Comparison of ENCODE assay signal across 1 cellular context in the genomic region with DNA sequence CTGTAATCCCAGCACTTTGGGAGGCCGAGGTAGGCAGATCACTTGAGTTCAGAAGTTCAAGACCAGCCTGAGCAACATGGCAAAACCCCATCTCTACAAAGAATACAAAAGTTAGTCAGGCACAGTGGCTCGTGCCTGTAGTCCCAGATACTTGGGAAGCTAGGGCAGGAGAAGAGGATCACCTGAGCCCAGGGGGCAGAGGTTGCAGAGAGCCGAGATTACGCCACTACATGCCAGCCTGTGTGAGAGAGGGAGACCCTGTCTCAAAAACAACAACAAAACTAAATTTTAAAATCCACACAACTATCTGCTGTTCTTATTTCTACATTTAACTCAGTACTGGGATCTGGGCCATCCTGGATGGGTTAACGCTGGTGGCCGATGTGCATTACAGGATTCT.
TF ChIP-seq lines count a peak whose summit lies in the region.

No MANE protein-coding gene starts in this region.

TF ChIP-seq in WTC11, 78 proteins besides CTCF, POLR2A, EP300 and RAD21 (continued from another document):
- TF ChIP-seq, protein P1, sequence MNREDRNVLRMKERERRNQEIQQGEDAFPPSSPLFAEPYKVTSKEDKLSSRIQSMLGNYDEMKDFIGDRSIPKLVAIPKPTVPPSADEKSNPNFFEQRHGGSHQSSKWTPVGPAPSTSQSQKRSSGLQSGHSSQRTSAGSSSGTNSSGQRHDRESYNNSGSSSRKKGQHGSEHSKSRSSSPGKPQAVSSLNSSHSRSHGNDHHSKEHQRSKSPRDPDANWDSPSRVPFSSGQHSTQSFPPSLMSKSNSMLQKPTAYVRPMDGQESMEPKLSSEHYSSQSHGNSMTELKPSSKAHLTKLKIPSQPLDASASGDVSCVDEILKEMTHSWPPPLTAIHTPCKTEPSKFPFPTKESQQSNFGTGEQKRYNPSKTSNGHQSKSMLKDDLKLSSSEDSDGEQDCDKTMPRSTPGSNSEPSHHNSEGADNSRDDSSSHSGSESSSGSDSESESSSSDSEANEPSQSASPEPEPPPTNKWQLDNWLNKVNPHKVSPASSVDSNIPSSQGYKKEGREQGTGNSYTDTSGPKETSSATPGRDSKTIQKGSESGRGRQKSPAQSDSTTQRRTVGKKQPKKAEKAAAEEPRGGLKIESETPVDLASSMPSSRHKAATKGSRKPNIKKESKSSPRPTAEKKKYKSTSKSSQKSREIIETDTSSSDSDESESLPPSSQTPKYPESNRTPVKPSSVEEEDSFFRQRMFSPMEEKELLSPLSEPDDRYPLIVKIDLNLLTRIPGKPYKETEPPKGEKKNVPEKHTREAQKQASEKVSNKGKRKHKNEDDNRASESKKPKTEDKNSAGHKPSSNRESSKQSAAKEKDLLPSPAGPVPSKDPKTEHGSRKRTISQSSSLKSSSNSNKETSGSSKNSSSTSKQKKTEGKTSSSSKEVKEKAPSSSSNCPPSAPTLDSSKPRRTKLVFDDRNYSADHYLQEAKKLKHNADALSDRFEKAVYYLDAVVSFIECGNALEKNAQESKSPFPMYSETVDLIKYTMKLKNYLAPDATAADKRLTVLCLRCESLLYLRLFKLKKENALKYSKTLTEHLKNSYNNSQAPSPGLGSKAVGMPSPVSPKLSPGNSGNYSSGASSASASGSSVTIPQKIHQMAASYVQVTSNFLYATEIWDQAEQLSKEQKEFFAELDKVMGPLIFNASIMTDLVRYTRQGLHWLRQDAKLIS (CRISPR knock-in tag; IDR thresholded peaks at IDR 0.05; ENCODE audit: borderline replicate concordance) = no peak
- TF ChIP-seq, protein P2, sequence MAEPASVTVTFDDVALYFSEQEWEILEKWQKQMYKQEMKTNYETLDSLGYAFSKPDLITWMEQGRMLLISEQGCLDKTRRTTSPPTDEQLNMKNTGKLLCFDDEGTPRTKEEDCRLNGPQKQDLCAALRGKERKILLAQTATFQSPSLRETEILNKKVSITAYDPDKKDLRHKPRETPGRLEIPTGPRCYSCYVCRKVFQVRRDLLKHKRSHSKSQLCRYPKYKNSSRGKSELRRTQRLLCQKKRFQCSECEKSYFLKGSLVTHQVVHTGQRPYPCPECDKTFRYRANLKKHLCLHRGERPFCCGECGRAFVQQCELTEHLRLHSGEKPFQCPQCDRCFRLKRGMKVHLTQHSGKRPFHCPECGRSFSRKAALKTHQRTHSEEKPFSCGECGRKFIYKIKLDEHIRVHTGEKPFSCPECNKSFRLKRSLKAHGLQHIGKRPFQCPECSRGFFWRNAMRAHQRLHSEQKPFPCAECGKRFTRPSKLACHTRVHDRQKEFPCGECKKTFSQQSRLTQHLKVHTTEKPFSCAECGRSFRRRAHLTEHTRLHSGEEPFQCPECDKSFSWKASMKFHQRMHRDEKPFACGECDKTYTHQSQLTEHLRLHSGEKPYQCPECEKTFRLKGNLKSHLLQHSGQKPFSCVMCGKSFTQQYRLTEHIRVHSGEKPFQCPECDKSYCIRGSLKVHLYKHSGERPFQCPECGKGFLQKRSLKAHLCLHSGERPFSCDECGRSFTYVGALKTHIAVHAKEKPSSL (CRISPR knock-in tag; conservative IDR thresholded peaks at IDR 0.05) = no peak
- TF ChIP-seq ZNF263 (CRISPR knock-in tag; IDR thresholded peaks at IDR 0.05; ENCODE audit: low read depth) = no peak
